ENCODE assay signal across 15 cellular contexts in genomic region chr4:108029321-108029720, GRCh38. TPM values are rescaled to one million over a fixed set of nuclear protein-coding genes. Genes with fewer than 3 reads are reported as not detected.
DNase-seq lines count a peak whose midpoint lies in the region; ATAC-seq lines count a peak whose summit lies in the region.
"Had no signal": no experiment of that assay in that cellular context is flagged by ENCODE, and none has a peak within 500 bp of the region (broad histone marks: within the 10 kb centered on the region; RNA-seq: fewer than 3 reads in every experiment).

No MANE protein-coding gene starts in this region.

- POLR2A ChIA-PET in activated CD4-positive, alpha-beta T cell treated with anti-CD3 and anti-CD28 coated beads for 36 hours (lab: Charles Lee) = interaction anchor here (0.6 to 1.9 kb wide), 4 partner anchors 10 to 144 kb away, joined by 3 to 6 read pairs (median 4); no protein-coding TSS in a partner anchor

- intact Hi-C loops in activated CD4-positive, alpha-beta T cell treated with anti-CD3 and anti-CD28 coated beads for 36 hours (cut with DNase I, micrococcal nuclease) = no loop called here

- CTCF ChIA-PET in activated CD4-positive, alpha-beta T cell treated with anti-CD3 and anti-CD28 coated beads for 36 hours (lab: Charles Lee) = interaction anchor here (0.9 to 5.7 kb wide), 21 partner anchors 8 to 594 kb away, joined by 3 to 47 read pairs (median 6); no protein-coding TSS in a partner anchor

- peaks cover 55% of the 10 kb centered on the region for H3K4me1 Mint-ChIP-seq in activated CD4-positive, alpha-beta T cell treated with anti-CD3 and anti-CD28 coated beads for 36 hours
- peaks cover 29% of the 10 kb centered on the region for H3K4me1 Mint-ChIP-seq in stimulated activated effector memory CD8-positive, alpha-beta T cell treated with anti-CD3 and anti-CD28 coated beads, Interleukin-12 subunit alpha, Interleukin-12 subunit beta, amount 100 ng/mL, for 72 hours

- peak; percentile 34 for ATAC-seq in activated CD4-positive, alpha-beta T cell treated with anti-CD3 and anti-CD28 coated beads for 36 hours
- ATAC-seq in stimulated activated effector memory CD8-positive, alpha-beta T cell treated with anti-CD3 and anti-CD28 coated beads, Interleukin-12 subunit alpha, Interleukin-12 subunit beta, amount 100 ng/mL, for 72 hours = peak; percentile 55
- ATAC-seq in HG03460 (IDR thresholded peaks at IDR 0.05; ENCODE audit: unreplicated experiment) (no peak), GM21390 (IDR thresholded peaks at IDR 0.05; ENCODE audit: unreplicated experiment) (no peak)

- H3K9me3 Mint-ChIP-seq in activated CD4-positive, alpha-beta T cell treated with anti-CD3 and anti-CD28 coated beads for 36 hours (ENCODE audit: low read depth) = peaks cover 4% of the 10 kb centered on the region
- no peaks in the 10 kb centered on the region for H3K9me3 Mint-ChIP-seq in stimulated activated effector memory CD8-positive, alpha-beta T cell treated with anti-CD3 and anti-CD28 coated beads, Interleukin-12 subunit alpha, Interleukin-12 subunit beta, amount 100 ng/mL, for 72 hours
- H3K9me3 Mint-ChIP-seq: GM23338, type B pancreatic cell had no signal

- H3K4me1 ChIP-seq in effector memory CD4-positive, alpha-beta T cell (ENCODE audit: control insufficient read depth, insufficient read depth, low read length, poor library complexity, severe bottlenecking) = peaks cover 16% of the 10 kb centered on the region
- H3K4me1 ChIP-seq: prostate gland had no signal

- peak overlapping the region; percentile 97 for H3K27ac Mint-ChIP-seq in activated CD4-positive, alpha-beta T cell treated with anti-CD3 and anti-CD28 coated beads for 36 hours
- peak overlapping the region; percentile 68 for H3K27ac Mint-ChIP-seq in stimulated activated effector memory CD8-positive, alpha-beta T cell treated with anti-CD3 and anti-CD28 coated beads, Interleukin-12 subunit alpha, Interleukin-12 subunit beta, amount 100 ng/mL, for 72 hours
- H3K27ac Mint-ChIP-seq: GM23338, type B pancreatic cell had no signal

- H3K4me3 ChIP-seq in effector memory CD4-positive, alpha-beta T cell (ENCODE audit: insufficient read depth, low read depth, low read length, poor library complexity, severe bottlenecking) = peak overlapping the region; percentile 3
- H3K4me3 ChIP-seq: GM23338, prostate gland had no signal

- H3K4me3 Mint-ChIP-seq in activated CD4-positive, alpha-beta T cell treated with anti-CD3 and anti-CD28 coated beads for 36 hours = peak overlapping the region; percentile 11
- H3K4me3 Mint-ChIP-seq in stimulated activated effector memory CD8-positive, alpha-beta T cell treated with anti-CD3 and anti-CD28 coated beads, Interleukin-12 subunit alpha, Interleukin-12 subunit beta, amount 100 ng/mL, for 72 hours = no peak overlapping the region
- H3K4me3 Mint-ChIP-seq: GM23338, type B pancreatic cell had no signal

- no peaks in the 10 kb centered on the region for H3K9me3 ChIP-seq in effector memory CD4-positive, alpha-beta T cell (ENCODE audit: control insufficient read depth, low read length)
- H3K9me3 ChIP-seq: prostate gland had no signal

- DNase-seq in activated CD4-positive, alpha-beta T cell treated with anti-CD3 and anti-CD28 coated beads for 36 hours = peak; percentile 77
- DNase-seq in activated CD4-positive, alpha-beta T cell treated with anti-CD3 and anti-CD28 coated beads, Interleukin-2, amount 50 U/mL, for 1 hour = no peak
- DNase-seq in activated T-cell treated with anti-CD3 and anti-CD28 coated beads for 4 hours (peak; percentile 59), OCI-M1 (lab: John Stamatoyannopoulos, UW) (no peak)
- DNase-seq in effector memory CD4-positive, alpha-beta T cell = no peak
- no peak for DNase-seq in stimulated activated effector memory CD8-positive, alpha-beta T cell treated with anti-CD3 and anti-CD28 coated beads, Interleukin-12 subunit alpha, Interleukin-12 subunit beta, amount 100 ng/mL, for 72 hours (ENCODE audit: low spot score in 2 of 2)
- DNase-seq: caudate nucleus; midbrain; NCI-H1436; NK-92 treated with Interleukin-12 subunit alpha and Interleukin-12 subunit beta, amount 100 ng/mL, for 24 hours had no signal

- no peaks in the 10 kb centered on the region for H3K27me3 Mint-ChIP-seq in activated CD4-positive, alpha-beta T cell treated with anti-CD3 and anti-CD28 coated beads for 36 hours
- H3K27me3 Mint-ChIP-seq: type B pancreatic cell had no signal

- no peaks in the 10 kb centered on the region for H3K27me3 ChIP-seq in effector memory CD4-positive, alpha-beta T cell (replicated peaks; ENCODE audit: control insufficient read depth, insufficient read depth, low read length, poor library complexity, severe bottlenecking)

- peak overlapping the region; percentile 35 for H3K27ac ChIP-seq in effector memory CD4-positive, alpha-beta T cell (ENCODE audit: insufficient read depth, low read length, poor library complexity, severe bottlenecking)
- H3K27ac ChIP-seq: prostate gland had no signal

- peaks cover 56% of the 10 kb centered on the region for H3K36me3 Mint-ChIP-seq in activated CD4-positive, alpha-beta T cell treated with anti-CD3 and anti-CD28 coated beads for 36 hours (ENCODE audit: low read depth)
- peaks cover 47% of the 10 kb centered on the region for H3K36me3 Mint-ChIP-seq in stimulated activated effector memory CD8-positive, alpha-beta T cell treated with anti-CD3 and anti-CD28 coated beads, Interleukin-12 subunit alpha, Interleukin-12 subunit beta, amount 100 ng/mL, for 72 hours

- H3K36me3 ChIP-seq in effector memory CD4-positive, alpha-beta T cell (ENCODE audit: control insufficient read depth, insufficient read depth, low read length) = peaks cover 3% of the 10 kb centered on the region

RNA-seq across cellular contexts. Expression of gene HADH, which starts 39.6 kb away (rescaled TPM):
- 10 to 100 TPM; 58.4 to 60.8 TPM for total RNA-seq in activated CD4-positive, alpha-beta T cell treated with anti-CD3 and anti-CD28 coated beads for 36 hours

Comparison
In these comparisons a context has a peak if more than half of its experiments do, and no peak if none do; other contexts are left out.
1. DNase-seq: peak in activated CD4-positive, alpha-beta T cell treated with anti-CD3 and anti-CD28 coated beads for 36 hours (single experiment) and activated T-cell treated with anti-CD3 and anti-CD28 coated beads for 4 hours (single experiment); none in activated CD4-positive, alpha-beta T cell treated with anti-CD3 and anti-CD28 coated beads, Interleukin-2, amount 50 U/mL, for 1 hour (single experiment), effector memory CD4-positive, alpha-beta T cell (0 of 3), stimulated activated effector memory CD8-positive, alpha-beta T cell treated with anti-CD3 and anti-CD28 coated beads, Interleukin-12 subunit alpha, Interleukin-12 subunit beta, amount 100 ng/mL, for 72 hours (0 of 2) and OCI-M1 (single experiment).
2. ATAC-seq: peak in activated CD4-positive, alpha-beta T cell treated with anti-CD3 and anti-CD28 coated beads for 36 hours (single experiment) and stimulated activated effector memory CD8-positive, alpha-beta T cell treated with anti-CD3 and anti-CD28 coated beads, Interleukin-12 subunit alpha, Interleukin-12 subunit beta, amount 100 ng/mL, for 72 hours (single experiment); none in HG03460 (single experiment) and GM21390 (single experiment).